ENCODE assay signal across 10 cellular contexts in genomic region chr5:15893866-15894265, GRCh38.
"Had no signal": no experiment of that assay in that cellular context is flagged by ENCODE, and none has a peak within 500 bp of the region (broad histone marks: within the 10 kb centered on the region; RNA-seq: fewer than 3 reads in every experiment).

No MANE protein-coding gene starts in this region.

- H3K4me3 ChIP-seq: GM23248, GM23338, HAP-1 had no signal

- DNase-seq: GM23248, GOT3, H7, H9, HCEC 1CT, HFFc6 had no signal

- H3K9me3 ChIP-seq: HAP-1 had no signal

- H3K27ac ChIP-seq: GM23248 had no signal

- H3K4me1 ChIP-seq: HAP-1 had no signal

- H3K9ac ChIP-seq: GM23248 had no signal

- FAIRE-seq: H1, H54 had no signal

- H3K36me3 ChIP-seq: HAP-1 had no signal
